In genomic region chr7:157138424-157139141, GRCh38 we compare ENCODE assay signal across 1 cellular context.
TF ChIP-seq lines count a peak whose summit lies in the region.

Gene UBE3C, plus strand, starts transcription at chr7:157138926. Its CDS starts 347 bp downstream, at chr7:157139273.

TF ChIP-seq in HepG2, 621 proteins besides CTCF, POLR2A, EP300 and RAD21 (continued from another document and continues in another):
- TF ChIP-seq AKNA (CRISPR knock-in tag; IDR thresholded peaks at IDR 0.05; ENCODE audit: borderline replicate concordance) (no peak), ZFP91 (CRISPR knock-in tag; IDR thresholded peaks at IDR 0.05; ENCODE audit: borderline replicate concordance) (peak; percentile 74; the same call in 1 of the 2 replicates), CBFB (CRISPR knock-in tag; IDR thresholded peaks at IDR 0.05) (peak; percentile 34; the same call in 1 of the 2 replicates), ZNF878 (CRISPR knock-in tag; IDR thresholded peaks at IDR 0.05) (no peak), RCOR2 (CRISPR knock-in tag; IDR thresholded peaks at IDR 0.05) (no peak), NR0B2 (CRISPR knock-in tag; IDR thresholded peaks at IDR 0.05) (0 out of 2 replicates have a peak, but pooled peaks have one; percentile 7), ZGPAT (CRISPR knock-in tag; IDR thresholded peaks at IDR 0.05) (no peak), UBTF (CRISPR knock-in tag; IDR thresholded peaks at IDR 0.05) (no peak), PAXIP1 (CRISPR knock-in tag; conservative IDR thresholded peaks at IDR 0.05) (no peak), CAMTA2 (CRISPR knock-in tag; IDR thresholded peaks at IDR 0.05; ENCODE audit: borderline replicate concordance) (no peak), SMYD3 (CRISPR knock-in tag; IDR thresholded peaks at IDR 0.05) (no peak), ZBTB4 (CRISPR knock-in tag; IDR thresholded peaks at IDR 0.05; ENCODE audit: borderline replicate concordance) (no peak), ZNF251 (CRISPR knock-in tag; IDR thresholded peaks at IDR 0.05) (no peak), CCAR2 (optimal IDR thresholded peaks at IDR 0.05; ENCODE audit: low read depth, low read length) (no peak), NAIF1 (CRISPR knock-in tag; IDR thresholded peaks at IDR 0.05; ENCODE audit: borderline replicate concordance) (no peak), ZNF576 (CRISPR knock-in tag; IDR thresholded peaks at IDR 0.05) (no peak), SP140L (CRISPR knock-in tag; IDR thresholded peaks at IDR 0.05; ENCODE audit: borderline replicate concordance) (no peak), MXI1 (IDR thresholded peaks at IDR 0.05; ENCODE audit: borderline replicate concordance, low read depth, low read length) (peak; percentile 2; the same call in 2 of the 3 replicates), ZNF567 (CRISPR knock-in tag; IDR thresholded peaks at IDR 0.05; ENCODE audit: borderline replicate concordance) (no peak), NR2F6 (IDR thresholded peaks at IDR 0.05) (no peak), NR2F6 (CRISPR knock-in tag; IDR thresholded peaks at IDR 0.05) (0 out of 2 replicates have a peak, but pooled peaks have one; percentile 11), MTA1 (CRISPR knock-in tag; IDR thresholded peaks at IDR 0.05; ENCODE audit: borderline replicate concordance) (no peak; the same call in 1 of the 2 replicates), BRCA1 (CRISPR knock-in tag; IDR thresholded peaks at IDR 0.05) (no peak), HMGXB3 (CRISPR knock-in tag; IDR thresholded peaks at IDR 0.05; ENCODE audit: borderline replicate concordance) (no peak), RXRA (CRISPR knock-in tag; IDR thresholded peaks at IDR 0.05) (peak; percentile 22; the same call in 1 of the 2 replicates), ZNF552 (CRISPR knock-in tag; IDR thresholded peaks at IDR 0.05; ENCODE audit: borderline replicate concordance) (no peak), ZFP1 (CRISPR knock-in tag; IDR thresholded peaks at IDR 0.05) (no peak), GRHL1 (CRISPR knock-in tag; conservative IDR thresholded peaks at IDR 0.05) (no peak)
